Comparison of ENCODE assay signal across 9 cellular contexts in genomic region chr14:105075364-105076295, GRCh38. TPM values are rescaled to one million over a fixed set of nuclear protein-coding genes. Genes with fewer than 3 reads are reported as not detected.
A peak's percentile ranks its signal among the peaks of the same experiment; 100 is the strongest.
DNase-seq lines count a peak whose midpoint lies in the region; ATAC-seq, FAIRE-seq and TF ChIP-seq lines count a peak whose summit lies in the region.
"Had no signal": no experiment of that assay in that cellular context is flagged by ENCODE, and none has a peak within 500 bp of the region (broad histone marks: within the 10 kb centered on the region; RNA-seq: fewer than 3 reads in every experiment).

No MANE protein-coding gene starts in this region.

- H2AFZ ChIP-seq in trophoblast cell (ENCODE audit: insufficient read depth, low read length, poor library complexity), result no peak overlapping the region

- H3K18ac ChIP-seq in trophoblast cell (ENCODE audit: low read length), result no peak overlapping the region

- no peak for TF ChIP-seq CTCF in colonic mucosa (IDR thresholded peaks at IDR 0.05)

- H2BK12ac ChIP-seq in trophoblast cell (ENCODE audit: low read length), result no peak overlapping the region

- H3K27me3 ChIP-seq in colonic mucosa, result peaks cover 5% of the 10 kb centered on the region
- no peaks in the 10 kb centered on the region for H3K27me3 ChIP-seq in trophoblast cell (ENCODE audit: insufficient read depth, low read length)
- no peaks in the 10 kb centered on the region for H3K27me3 ChIP-seq in small intestine (ENCODE audit: control insufficient read depth in 2 of 2, insufficient read depth in 2 of 2, low read length in 2 of 2)

- peak; percentile 49 for ATAC-seq in GM21576 (IDR thresholded peaks at IDR 0.05; ENCODE audit: unreplicated experiment)

- H3K9ac ChIP-seq in colonic mucosa (ENCODE audit: low read depth in 2 of 2, low read length in 2 of 2) (peak overlapping the region in 1 of 2 donors; percentile 26), trophoblast cell (ENCODE audit: low read length) (no peak overlapping the region)

- H3K36me3 ChIP-seq in colonic mucosa, result no peaks in the 10 kb centered on the region
- H3K36me3 ChIP-seq in trophoblast cell (ENCODE audit: control insufficient read depth in 1 of 2, insufficient read depth in 2 of 2, low read length in 2 of 2), result no peaks in the 10 kb centered on the region
- H3K36me3 ChIP-seq in small intestine (ENCODE audit: control insufficient read depth in 2 of 2, insufficient read depth in 2 of 2, low read length in 2 of 2), result no peaks in the 10 kb centered on the region

- H3K23ac ChIP-seq in trophoblast cell (ENCODE audit: low read length), result no peak overlapping the region

- H2BK120ac ChIP-seq in trophoblast cell (ENCODE audit: insufficient read depth, low read length, poor library complexity), result no peak overlapping the region

- H3K27ac ChIP-seq in colonic mucosa, result no peak overlapping the region
- no peak overlapping the region for H3K27ac ChIP-seq in trophoblast cell (ENCODE audit: low read depth, low read length)
- peak overlapping the region in 1 of 2 donors; percentile 11 for H3K27ac ChIP-seq in small intestine (ENCODE audit: low read depth in 1 of 2, low read length in 1 of 2)

- no peak overlapping the region for H4K8ac ChIP-seq in trophoblast cell (ENCODE audit: low read depth, low read length)

- no peaks in the 10 kb centered on the region for H3K9me3 ChIP-seq in colonic mucosa
- peaks cover 2% of the 10 kb centered on the region for H3K9me3 ChIP-seq in trophoblast cell (ENCODE audit: insufficient read depth, low read depth, low read length)
- H3K9me3 ChIP-seq in small intestine (ENCODE audit: control insufficient read depth, low read depth), result no peaks in the 10 kb centered on the region

- WGBS in trophoblast cell (ENCODE audit: extremely low coverage, insufficient coverage, insufficient read length), result no CpG with 5 or more reads among the region's 24 CpGs
- WGBS in small intestine, 3 donors, result 41 to 51% (median 42%) methylated on average over 23 to 24 of the region's 24 CpGs

- H4K91ac ChIP-seq in trophoblast cell (ENCODE audit: low read depth, low read length), result no peak overlapping the region

- FAIRE-seq in small intestine (lab: Jason Lieb, UNC), result no peak
- FAIRE-seq: bronchial epithelial cell had no signal

- no peaks in the 10 kb centered on the region for H3K79me2 ChIP-seq in trophoblast cell (ENCODE audit: control insufficient read depth, insufficient read depth, low read length, poor library complexity)

- H3K4ac ChIP-seq in trophoblast cell (ENCODE audit: low read depth, low read length), result no peak overlapping the region

- no peak overlapping the region for H3K4me3 ChIP-seq in colonic mucosa
- H3K4me3 ChIP-seq in trophoblast cell (ENCODE audit: low read depth, low read length), result no peak overlapping the region
- H3K4me3 ChIP-seq in small intestine (ENCODE audit: low read depth in 1 of 2, low read length in 2 of 2), result no peak overlapping the region

- peak overlapping the region; percentile 41 for H3K4me2 ChIP-seq in trophoblast cell (ENCODE audit: low read length)

- H2BK5ac ChIP-seq in trophoblast cell (ENCODE audit: low read depth, low read length, poor library complexity), result no peak overlapping the region

- H3K4me1 ChIP-seq in colonic mucosa (no peaks in the 10 kb centered on the region), trophoblast cell (ENCODE audit: control insufficient read depth in 1 of 2, insufficient read depth in 2 of 2, low read length in 2 of 2) (peaks cover 0 to 10% of the 10 kb centered on the region in 2 experiments), small intestine (ENCODE audit: control insufficient read depth in 2 of 2, insufficient read depth in 1 of 2, low read depth in 1 of 2, low read length in 1 of 2) (no peaks in the 10 kb centered on the region)

- intact Hi-C loops in colonic mucosa (cut with DNase I), result no loop called here

- H3K79me1 ChIP-seq in trophoblast cell (ENCODE audit: low read length), result no peaks in the 10 kb centered on the region

- no peak overlapping the region for H2AK5ac ChIP-seq in trophoblast cell (ENCODE audit: low read length)

- H4K12ac ChIP-seq in trophoblast cell (ENCODE audit: low read depth, low read length), result no peak overlapping the region

- H3K14ac ChIP-seq in trophoblast cell (ENCODE audit: low read length), result no peak overlapping the region

- DNase-seq in ELF-1 (ENCODE audit: low read depth, low spot score) (peak; percentile 38), NCI-H226 (peak; percentile 71), colonic mucosa (peak; percentile 49), trophoblast cell (no peak), T-helper 1 cell (no peak), small intestine (no peak), NCI-H2227 treated with DMSO at 0.1 percent for 48 hours (lab: John Stamatoyannopoulos, UW) (no peak)

RNA-seq across cellular contexts. Expression of gene GPR132, which starts 10.4 kb away (rescaled TPM):
- 1 to 10 TPM; 1.0 TPM for total RNA-seq in colonic mucosa
- polyA plus RNA-seq in trophoblast cell (2013), result 0.04 and 0.10 TPM in 2 replicates
- polyA plus RNA-seq in small intestine, result 1 to 10 TPM in 1 of 3 donors, under 1 TPM in 1, not detected in 1; 0.81 to 1.1 TPM
- total RNA-seq: bronchial epithelial cell had no signal

RNA-seq across cellular contexts. Expression of gene CDCA4, which starts 54.7 kb away (rescaled TPM):
- total RNA-seq in colonic mucosa, result 10 to 100 TPM in 1 of 2 donors, 1 to 10 TPM in 1; 8.3 to 16.3 TPM
- polyA plus RNA-seq in trophoblast cell (2013), result 16.8 and 18.1 TPM in 2 replicates
- 10 to 100 TPM in 1 of 3 donors, 1 to 10 TPM in 2; 2.7 to 10.9 (median 2.9) TPM for polyA plus RNA-seq in small intestine

Comparison
In these comparisons a context has a peak if more than half of its experiments do, and no peak if none do; other contexts are left out.
1. DNase-seq: peak in ELF-1 (single experiment), NCI-H226 (single experiment) and colonic mucosa (single experiment); none in trophoblast cell (0 of 2), T-helper 1 cell (0 of 5), small intestine (single experiment) and NCI-H2227 treated with DMSO at 0.1 percent for 48 hours (single experiment).